ENCODE assay signal across 9 cellular contexts in genomic region chr9:87464110-87464991, GRCh38. TPM values are rescaled to one million over a fixed set of nuclear protein-coding genes. Genes with fewer than 3 reads are reported as not detected.
A peak's percentile ranks its signal among the peaks of the same experiment; 100 is the strongest.
DNase-seq lines count a peak whose midpoint lies in the region; ATAC-seq and TF ChIP-seq lines count a peak whose summit lies in the region.
"Had no signal": no experiment of that assay in that cellular context is flagged by ENCODE, and none has a peak within 500 bp of the region (broad histone marks: within the 10 kb centered on the region; RNA-seq: fewer than 3 reads in every experiment).

No MANE protein-coding gene starts in this region.

- H3K27me3 ChIP-seq in dorsolateral prefrontal cortex (no peaks in the 10 kb centered on the region), thoracic aorta (replicated peaks; ENCODE audit: insufficient read depth) (no peaks in the 10 kb centered on the region)

- no peak overlapping the region for H3K4me3 ChIP-seq in dorsolateral prefrontal cortex
- H3K4me3 ChIP-seq in thoracic aorta: no peak overlapping the region

- intact Hi-C loops in dorsolateral prefrontal cortex (cut with DNase I): loop anchor here in 1 of 2 donors (1.0 kb wide), 1 partner anchor 35 kb away; no protein-coding TSS in a partner anchor

- no peaks in the 10 kb centered on the region for H3K4me1 ChIP-seq in thoracic aorta (ENCODE audit: control insufficient read depth in 1 of 2, low read depth in 2 of 2)

- TF ChIP-seq CTCF in dorsolateral prefrontal cortex (IDR thresholded peaks at IDR 0.05 in 54 of 56, conservative IDR thresholded peaks at IDR 0.05 in 2 of 56; ENCODE audit: low read depth in 1 of 56, partially characterized antibody in 56 of 56): no peak
- TF ChIP-seq CTCF in thoracic aorta (IDR thresholded peaks at IDR 0.05): no peak

- peak overlapping the region in 34 of 59 donors; percentile 3 to 78 (median 48) for H3K27ac ChIP-seq in dorsolateral prefrontal cortex
- H3K27ac ChIP-seq in thoracic aorta: no peak overlapping the region
- H3K27ac ChIP-seq: C4-2B had no signal

- H3K9me3 ChIP-seq in thoracic aorta: no peaks in the 10 kb centered on the region

- H3K36me3 ChIP-seq in thoracic aorta: no peaks in the 10 kb centered on the region

- ATAC-seq in HG03095 (IDR thresholded peaks at IDR 0.05; ENCODE audit: unreplicated experiment) (peak; percentile 70), thoracic aorta (ENCODE audit: insufficient number of reproducible peaks, low FRiP score, low read depth) (peak; percentile 73)

- DNase-seq in activated CD8-positive, alpha-beta memory T cell treated with anti-CD3 and anti-CD28 coated beads, Interleukin-2, amount 50 U/mL, for 48 hours: peak; percentile 53
- no peak for DNase-seq in activated CD8-positive, alpha-beta memory T cell treated with anti-CD3 and anti-CD28 coated beads, Interleukin-2, amount 50 U/mL, for 4 hours
- DNase-seq in dorsolateral prefrontal cortex (peak in 2 of 10 donors; percentile 12 to 15), thoracic aorta (ENCODE audit: low spot score) (no peak), GF-D8 (lab: John Stamatoyannopoulos, UW) (no peak), germinal center (ENCODE audit: low spot score) (no peak), COLO668 (lab: John Stamatoyannopoulos, UW; ENCODE audit: unreplicated experiment) (no peak)

RNA-seq across cellular contexts. Expression of gene DAPK1, which starts 33.3 kb away (rescaled TPM):
- total RNA-seq in dorsolateral prefrontal cortex (100 to 1,000 TPM in 112 of 120 experiments, 10 to 100 TPM in 8; 51.6 to 223 (median 138) TPM), thoracic aorta (10 to 100 TPM; 39.1 to 40.6 TPM)

Comparison
In these comparisons a context has a peak if more than half of its experiments do, and no peak if none do; other contexts are left out.
1. H3K27ac ChIP-seq: peak in dorsolateral prefrontal cortex (34 of 59); none in thoracic aorta (0 of 2).